Comparison of ENCODE assay signal across 9 cellular contexts in the genomic region with DNA sequence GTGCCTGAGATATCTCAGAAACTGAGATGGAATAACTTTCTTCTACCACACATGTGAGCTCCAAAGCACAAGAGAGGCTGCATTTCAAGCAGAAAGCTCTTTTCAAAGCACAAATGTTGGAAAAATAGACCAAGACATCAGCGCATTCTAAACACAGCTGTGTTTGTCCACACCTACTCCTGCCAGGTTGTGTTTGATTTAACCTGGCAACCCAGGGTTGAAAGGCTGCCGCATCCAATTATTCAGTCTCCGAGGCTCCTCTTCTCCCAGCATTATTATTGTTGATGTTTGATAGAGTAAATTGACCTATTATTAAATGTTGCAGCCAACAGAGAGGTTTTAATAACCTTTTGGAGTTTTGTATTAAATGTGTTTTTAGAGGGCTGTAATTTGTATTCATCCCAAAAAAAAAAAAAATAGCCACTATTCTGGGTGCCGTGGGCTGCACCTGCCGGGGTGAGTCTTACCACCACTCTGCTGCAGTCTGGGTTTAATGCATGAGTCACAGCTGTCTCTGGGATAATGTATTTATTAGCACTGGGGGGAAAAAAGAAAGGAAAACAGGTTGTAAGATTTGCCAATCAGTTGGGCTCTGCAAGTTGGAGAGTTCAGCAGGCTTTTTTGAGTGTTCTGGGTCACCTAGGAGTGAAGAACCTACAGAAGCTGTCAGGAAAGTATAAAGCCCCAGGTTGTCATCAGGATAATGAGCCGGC.
A peak's percentile ranks its signal among the peaks of the same experiment; 100 is the strongest.
DNase-seq lines count a peak whose midpoint lies in the region; ATAC-seq and TF ChIP-seq lines count a peak whose summit lies in the region.
"Had no signal": no experiment of that assay in that cellular context is flagged by ENCODE, and none has a peak within 500 bp of the region (broad histone marks: within the 10 kb centered on the region; RNA-seq: fewer than 3 reads in every experiment).

No MANE protein-coding gene starts in this region.

- no peaks in the 10 kb centered on the region for H3K4me1 Mint-ChIP-seq in stimulated activated naive B cell treated with anti-CD40 and anti-IgM and Interleukin-4, amounts not matched to agents 10 μg/mL and 1 μg/mL and 100 μg/mL, for 72 hours

- no peak for TF ChIP-seq CTCF in thoracic aorta (IDR thresholded peaks at IDR 0.05)

- no peak overlapping the region for H3K27ac Mint-ChIP-seq in stimulated activated naive B cell treated with anti-CD40 and anti-IgM and Interleukin-4, amounts not matched to agents 10 μg/mL and 1 μg/mL and 100 μg/mL, for 72 hours

- H3K4me3 ChIP-seq in SJSA1 = no peak overlapping the region
- peak overlapping the region; percentile 36 for H3K4me3 ChIP-seq in thoracic aorta

- H3K27me3 ChIP-seq in SJSA1 (replicated peaks) = no peaks in the 10 kb centered on the region
- no peaks in the 10 kb centered on the region for H3K27me3 ChIP-seq in thoracic aorta (replicated peaks; ENCODE audit: insufficient read depth)

- H3K4me3 Mint-ChIP-seq in stimulated activated naive B cell treated with anti-CD40 and anti-IgM and Interleukin-4, amounts not matched to agents 10 μg/mL and 1 μg/mL and 100 μg/mL, for 72 hours = no peak overlapping the region

- ATAC-seq in thoracic aorta (ENCODE audit: insufficient number of reproducible peaks, low FRiP score, low read depth) (no peak), HG02678 (IDR thresholded peaks at IDR 0.05; ENCODE audit: unreplicated experiment) (no peak), GM18868 (IDR thresholded peaks at IDR 0.05; ENCODE audit: unreplicated experiment) (no peak)
- ATAC-seq in stimulated activated naive B cell treated with anti-CD40 and anti-IgM and Interleukin-4, amounts not matched to agents 10 μg/mL and 1 μg/mL and 100 μg/mL, for 72 hours (replicated peaks) = no peak

- DNase-seq in DMS 273 (lab: John Stamatoyannopoulos, UW; ENCODE audit: unreplicated experiment) (peak; percentile 5), DMS 273 treated with DMSO at 0.1 percent for 48 hours (lab: John Stamatoyannopoulos, UW) (no peak), SJSA1 (ENCODE audit: low read depth in 1 of 2, low spot score in 2 of 2) (no peak), iris pigment epithelial cell (ENCODE audit: low read depth) (peak; percentile 61), thoracic aorta (ENCODE audit: low spot score) (no peak)
- DNase-seq in stimulated activated naive B cell treated with anti-CD40 and anti-IgM and Interleukin-4, amounts not matched to agents 10 μg/mL and 1 μg/mL and 100 μg/mL, for 72 hours = no peak
- DNase-seq: stimulated activated CD4-positive, alpha-beta T cell treated with anti-CD3 and anti-CD28 coated beads, Interleukin-4, amount 100 ng/mL, for 1 hour had no signal

- H3K36me3 ChIP-seq in SJSA1 (no peaks in the 10 kb centered on the region), thoracic aorta (no peaks in the 10 kb centered on the region)

- H3K27me3 Mint-ChIP-seq in stimulated activated naive B cell treated with anti-CD40 and anti-IgM and Interleukin-4, amounts not matched to agents 10 μg/mL and 1 μg/mL and 100 μg/mL, for 72 hours = peaks cover 0 to 9% of the 10 kb centered on the region in 2 donors

- H3K9me3 ChIP-seq in SJSA1 (replicated peaks) (no peaks in the 10 kb centered on the region), thoracic aorta (no peaks in the 10 kb centered on the region)

- H3K27ac ChIP-seq in SJSA1 (0 out of 2 replicates have a peak overlapping the region, but pooled peaks have one; percentile 20), thoracic aorta (no peak overlapping the region)

- no peaks in the 10 kb centered on the region for H3K36me3 Mint-ChIP-seq in stimulated activated naive B cell treated with anti-CD40 and anti-IgM and Interleukin-4, amounts not matched to agents 10 μg/mL and 1 μg/mL and 100 μg/mL, for 72 hours

- no peaks in the 10 kb centered on the region for H3K9me3 Mint-ChIP-seq in stimulated activated naive B cell treated with anti-CD40 and anti-IgM and Interleukin-4, amounts not matched to agents 10 μg/mL and 1 μg/mL and 100 μg/mL, for 72 hours

- H3K4me1 ChIP-seq in SJSA1 (replicated peaks) = peaks cover 9% of the 10 kb centered on the region
- H3K4me1 ChIP-seq in thoracic aorta (ENCODE audit: control insufficient read depth in 1 of 2, low read depth in 2 of 2) = peaks cover 0 to 29% of the 10 kb centered on the region in 2 donors

Comparison
In these comparisons a context has a peak if more than half of its experiments do, and no peak if none do; other contexts are left out.
1. DNase-seq: peak in DMS 273 (single experiment) and iris pigment epithelial cell (single experiment); none in DMS 273 treated with DMSO at 0.1 percent for 48 hours (single experiment), SJSA1 (0 of 2), thoracic aorta (single experiment) and stimulated activated naive B cell treated with anti-CD40 and anti-IgM and Interleukin-4, amounts not matched to agents 10 μg/mL and 1 μg/mL and 100 μg/mL, for 72 hours (single experiment).